In genomic region chr4:151000747-151001429, GRCh38 we compare ENCODE assay signal across 20 cellular contexts. TPM values are rescaled to one million over a fixed set of nuclear protein-coding genes. Genes with fewer than 3 reads are reported as not detected.
DNase-seq lines count a peak whose midpoint lies in the region; ATAC-seq and TF ChIP-seq lines count a peak whose summit lies in the region.
"Had no signal": no experiment of that assay in that cellular context is flagged by ENCODE, and none has a peak within 500 bp of the region (broad histone marks: within the 10 kb centered on the region; RNA-seq: fewer than 3 reads in every experiment).

No MANE protein-coding gene starts in this region.

- H3K23me2 ChIP-seq in H9 (ENCODE audit: insufficient read length, low read depth, low read length, poor library complexity, severe bottlenecking), result no peaks in the 10 kb centered on the region

- peaks cover 9% of the 10 kb centered on the region for H3K79me1 ChIP-seq in H9 (ENCODE audit: insufficient read depth, low read depth, low read length, poor library complexity, severe bottlenecking)
- peaks cover 5% of the 10 kb centered on the region for H3K79me1 ChIP-seq in neuronal stem cell (ENCODE audit: low read depth, low read length)

- TF ChIP-seq CTCF in H9 (conservative IDR thresholded peaks at IDR 0.05) (no peak), ovary (IDR thresholded peaks at IDR 0.05) (no peak), psoas muscle (IDR thresholded peaks at IDR 0.05) (no peak)

- no peak overlapping the region for H2BK20ac ChIP-seq in H9 (ENCODE audit: low read depth, low read length, poor library complexity, severe bottlenecking)

- no peak overlapping the region for H3K9ac ChIP-seq in H9 (ENCODE audit: extremely low read depth, insufficient read length, low read length)
- no peak overlapping the region for H3K9ac ChIP-seq in neuronal stem cell (ENCODE audit: low read depth, low read length, poor library complexity)

- H2BK15ac ChIP-seq in H9 (ENCODE audit: low read depth, low read length) (no peak overlapping the region), neuronal stem cell (ENCODE audit: low read length) (no peak overlapping the region)

- no peak overlapping the region for H3K4me3 ChIP-seq in neuronal stem cell (ENCODE audit: low read length in 2 of 2)
- no peak overlapping the region for H3K4me3 ChIP-seq in ovary
- H3K4me3 ChIP-seq in psoas muscle, result no peak overlapping the region

- H3K9me3 ChIP-seq in H9 (ENCODE audit: control insufficient read depth, low read depth, low read length), result no peaks in the 10 kb centered on the region
- no peaks in the 10 kb centered on the region for H3K9me3 ChIP-seq in neuronal stem cell (replicated peaks in 1 of 2; ENCODE audit: control insufficient read depth in 2 of 2, insufficient read depth in 1 of 2, low read depth in 1 of 2, low read length in 2 of 2)
- no peaks in the 10 kb centered on the region for H3K9me3 ChIP-seq in ovary
- no peaks in the 10 kb centered on the region for H3K9me3 ChIP-seq in psoas muscle

- H4K91ac ChIP-seq in H9 (ENCODE audit: insufficient read length, low read depth, low read length) (no peak overlapping the region), neuronal stem cell (ENCODE audit: low read depth, low read length, poor library complexity) (no peak overlapping the region)

- intact Hi-C loops in ovary (cut with DNase I) (no loop called here), psoas muscle (cut with DNase I) (no loop called here)

- H3T11ph ChIP-seq in H9 (ENCODE audit: low read length), result no peak overlapping the region

- H3K23ac ChIP-seq in H9 (ENCODE audit: insufficient read length, low read depth, low read length), result no peak overlapping the region
- peak overlapping the region; percentile 25 for H3K23ac ChIP-seq in neuronal stem cell (ENCODE audit: low read depth, low read length, poor library complexity)

- peaks cover 15 to 24% of the 10 kb centered on the region in 2 experiments for H3K4me1 Mint-ChIP-seq in H9
- H3K4me1 Mint-ChIP-seq in effector memory CD8-positive, alpha-beta T cell (ENCODE audit: low read depth in 2 of 2), result peaks cover 24 to 63% of the 10 kb centered on the region in 2 donors

- H3K4me2 ChIP-seq in H9 (ENCODE audit: insufficient read depth, insufficient read length, low read length) (no peak overlapping the region), neuronal stem cell (ENCODE audit: insufficient read depth, low read length, poor library complexity, severe bottlenecking) (no peak overlapping the region)

- H3K18ac ChIP-seq in H9 (ENCODE audit: insufficient read length, low read depth, low read length) (no peak overlapping the region), neuronal stem cell (ENCODE audit: low read length) (peak overlapping the region; percentile 3)

- H3K27ac ChIP-seq in H9 (ENCODE audit: insufficient read length, low read depth, low read length) (no peak overlapping the region), neuronal stem cell (replicated peaks; ENCODE audit: low read length) (no peak overlapping the region), ovary (no peak overlapping the region), psoas muscle (no peak overlapping the region)

- no peak overlapping the region for H3K4ac ChIP-seq in H9 (ENCODE audit: low read depth, low read length)
- no peak overlapping the region for H3K4ac ChIP-seq in neuronal stem cell (ENCODE audit: low read length)

- peaks cover 7 to 14% (median 14%) of the 10 kb centered on the region in 3 experiments for H3K36me3 Mint-ChIP-seq in H9 (ENCODE audit: insufficient read depth in 1 of 3, low read depth in 3 of 3)
- peaks cover 21% of the 10 kb centered on the region for H3K36me3 Mint-ChIP-seq in effector memory CD8-positive, alpha-beta T cell (ENCODE audit: insufficient read depth)

- peak; percentile 17 for DNase-seq in D341Med (ENCODE audit: low spot score)
- DNase-seq in H9, result no peak
- no peak for DNase-seq in effector memory CD8-positive, alpha-beta T cell
- no peak for DNase-seq in neuronal stem cell (ENCODE audit: low spot score)
- DNase-seq in ovary, result no peak
- no peak for DNase-seq in psoas muscle
- DNase-seq: C1 segment of cervical spinal cord; CD8-positive, alpha-beta memory T cell; DMS79; HCEC 1CT; Kasumi-1; MM.1S; NCI-H1092; NCI-H146; NCI-H2029 treated with DMSO at 0.1 percent for 48 hours; NCI-H2171; NCI-H526 treated with DMSO at 0.1 percent for 48 hours had no signal

- ATAC-seq in effector memory CD8-positive, alpha-beta T cell (replicated peaks), result no peak
- no peak for ATAC-seq in psoas muscle
- ATAC-seq in GM21786 (IDR thresholded peaks at IDR 0.05; ENCODE audit: unreplicated experiment), result no peak
- ATAC-seq: Panc1 had no signal

- no peak overlapping the region for H3K56ac ChIP-seq in H9 (ENCODE audit: insufficient read length, low read depth, low read length)

- H2AFZ ChIP-seq in H9 (ENCODE audit: low read length) (no peak overlapping the region), neuronal stem cell (ENCODE audit: low read length) (no peak overlapping the region)

- H3K36me3 ChIP-seq in neuronal stem cell (replicated peaks in 1 of 2; ENCODE audit: control insufficient read depth in 2 of 2, insufficient read depth in 2 of 2, low read length in 2 of 2) (no peaks in the 10 kb centered on the region), ovary (no peaks in the 10 kb centered on the region), psoas muscle (ENCODE audit: insufficient read depth in 1 of 2, low read depth in 1 of 2) (no peaks in the 10 kb centered on the region)

- no peak for TF ChIP-seq EP300 in ovary (IDR thresholded peaks at IDR 0.05)

- WGBS in H9 (ENCODE audit: extremely low coverage, insufficient read length, low lambda C conversion rate), result no CpG with 5 or more reads among the region's 7 CpGs
- no CpG with 5 or more reads among the region's 7 CpGs for WGBS in neuronal stem cell (ENCODE audit: extremely low coverage in 2 of 2, insufficient read length in 2 of 2, insufficient replicate concordance in 1 of 2), 2 donors
- 94 to 99% (median 95%) methylated on average over 6 to 7 of the region's 7 CpGs for WGBS in ovary, 3 donors
- WGBS in psoas muscle, 3 donors, result 96 to 98% (median 96%) methylated on average over 7 of the region's 7 CpGs

- no peak overlapping the region for H4K5ac ChIP-seq in H9 (ENCODE audit: insufficient read length, low read depth, low read length)

- H2BK12ac ChIP-seq in H9 (ENCODE audit: insufficient read length, low read depth, low read length) (no peak overlapping the region), neuronal stem cell (ENCODE audit: low read length) (no peak overlapping the region)

- H3K9me3 Mint-ChIP-seq in H9, result no peaks in the 10 kb centered on the region; a peak in 2 of 5 replicates
- H3K9me3 Mint-ChIP-seq in effector memory CD8-positive, alpha-beta T cell, result no peaks in the 10 kb centered on the region
- H3K9me3 Mint-ChIP-seq: CD8-positive, alpha-beta memory T cell; IgD-negative memory B cell had no signal

- H3K79me2 ChIP-seq in H9 (ENCODE audit: insufficient read depth, low read length), result peaks cover 17% of the 10 kb centered on the region; the same call in 1 of the 2 replicates

- H3K14ac ChIP-seq in H9 (ENCODE audit: insufficient read depth, low read length), result no peak overlapping the region
- no peak overlapping the region for H3K14ac ChIP-seq in neuronal stem cell (ENCODE audit: low read length)

- H4K8ac ChIP-seq in H9 (replicated peaks; ENCODE audit: insufficient read length, low read depth, low read length) (no peak overlapping the region), neuronal stem cell (ENCODE audit: low read depth, low read length) (no peak overlapping the region)

- H3K27me3 Mint-ChIP-seq in H9 (ENCODE audit: low read depth), result no peaks in the 10 kb centered on the region
- H3K27me3 Mint-ChIP-seq in effector memory CD8-positive, alpha-beta T cell, result no peaks in the 10 kb centered on the region
- H3K27me3 Mint-ChIP-seq: CD8-positive, alpha-beta memory T cell; IgD-negative memory B cell had no signal

- no peak overlapping the region for H3K4me3 Mint-ChIP-seq in H9
- no peak overlapping the region for H3K4me3 Mint-ChIP-seq in effector memory CD8-positive, alpha-beta T cell

- H2BK5ac ChIP-seq in H9 (ENCODE audit: insufficient read length, low read length) (no peak overlapping the region), neuronal stem cell (ENCODE audit: low read length) (no peak overlapping the region)

- H2AK5ac ChIP-seq in H9 (ENCODE audit: insufficient read length, low read length) (no peak overlapping the region), neuronal stem cell (ENCODE audit: low read depth, low read length) (no peak overlapping the region)

- TF ChIP-seq POLR2A in ovary (IDR thresholded peaks at IDR 0.05), result no peak

- no peaks in the 10 kb centered on the region for H4K20me1 ChIP-seq in H9 (ENCODE audit: control insufficient read depth, insufficient read depth, insufficient read length)

- H3K27me3 ChIP-seq in H9 (ENCODE audit: insufficient read depth, low read length), result no peaks in the 10 kb centered on the region
- H3K27me3 ChIP-seq in neuronal stem cell (ENCODE audit: control insufficient read depth in 3 of 3, insufficient read depth in 3 of 3, low read depth in 1 of 3, low read length in 3 of 3), result no peaks in the 10 kb centered on the region
- no peaks in the 10 kb centered on the region for H3K27me3 ChIP-seq in ovary
- H3K27me3 ChIP-seq in psoas muscle (ENCODE audit: insufficient read depth in 3 of 3, low read length in 2 of 3), result peaks cover 0 to 3% (median 0%) of the 10 kb centered on the region in 3 donors

- no peaks in the 10 kb centered on the region; the same call in 1 of the 2 replicates for H3K4me1 ChIP-seq in H9 (ENCODE audit: insufficient read depth, low read length)
- peaks cover 0 to 2% of the 10 kb centered on the region in 2 donors for H3K4me1 ChIP-seq in neuronal stem cell (ENCODE audit: control insufficient read depth in 2 of 2, insufficient read depth in 1 of 2, low read depth in 1 of 2, low read length in 2 of 2)
- no peaks in the 10 kb centered on the region for H3K4me1 ChIP-seq in ovary (ENCODE audit: insufficient read depth)
- H3K4me1 ChIP-seq in psoas muscle, result no peaks in the 10 kb centered on the region

- H3K27ac Mint-ChIP-seq in H9, result peak overlapping the region; percentile 27 to 93 (median 45); a peak in 3 of 7 replicates
- peak overlapping the region; percentile 10 to 65 for H3K27ac Mint-ChIP-seq in effector memory CD8-positive, alpha-beta T cell

- H2BK120ac ChIP-seq in H9 (ENCODE audit: low read depth, low read length, poor library complexity, severe bottlenecking) (no peak overlapping the region), neuronal stem cell (ENCODE audit: low read depth, low read length) (no peak overlapping the region)

RNA-seq across cellular contexts. Expression of gene LRBA, which starts 14.2 kb away (rescaled TPM):
- total RNA-seq in H9 (2021) (52.6 and 55.3 TPM in 2 replicates), ovary (10 to 100 TPM; 27.5 to 49.2 (median 31.1) TPM), psoas muscle (10 to 100 TPM in 1 of 4 donors, 1 to 10 TPM in 3; 6.4 to 10.6 (median 8.8) TPM)
- 15.9 TPM for polyA plus RNA-seq in neuronal stem cell (2013, experiment 1 of 2)
- polyA plus RNA-seq in neuronal stem cell (2013, experiment 2 of 2), result 15.7 TPM
- polyA plus RNA-seq in ovary (10 to 100 TPM in 1 of 2 donors, 1 to 10 TPM in 1; 9.7 to 17.2 TPM), psoas muscle (1 to 10 TPM; 2.9 to 4.2 (median 3.9) TPM)
